1 cellular context compared by ENCODE assay signal in the genomic region with DNA sequence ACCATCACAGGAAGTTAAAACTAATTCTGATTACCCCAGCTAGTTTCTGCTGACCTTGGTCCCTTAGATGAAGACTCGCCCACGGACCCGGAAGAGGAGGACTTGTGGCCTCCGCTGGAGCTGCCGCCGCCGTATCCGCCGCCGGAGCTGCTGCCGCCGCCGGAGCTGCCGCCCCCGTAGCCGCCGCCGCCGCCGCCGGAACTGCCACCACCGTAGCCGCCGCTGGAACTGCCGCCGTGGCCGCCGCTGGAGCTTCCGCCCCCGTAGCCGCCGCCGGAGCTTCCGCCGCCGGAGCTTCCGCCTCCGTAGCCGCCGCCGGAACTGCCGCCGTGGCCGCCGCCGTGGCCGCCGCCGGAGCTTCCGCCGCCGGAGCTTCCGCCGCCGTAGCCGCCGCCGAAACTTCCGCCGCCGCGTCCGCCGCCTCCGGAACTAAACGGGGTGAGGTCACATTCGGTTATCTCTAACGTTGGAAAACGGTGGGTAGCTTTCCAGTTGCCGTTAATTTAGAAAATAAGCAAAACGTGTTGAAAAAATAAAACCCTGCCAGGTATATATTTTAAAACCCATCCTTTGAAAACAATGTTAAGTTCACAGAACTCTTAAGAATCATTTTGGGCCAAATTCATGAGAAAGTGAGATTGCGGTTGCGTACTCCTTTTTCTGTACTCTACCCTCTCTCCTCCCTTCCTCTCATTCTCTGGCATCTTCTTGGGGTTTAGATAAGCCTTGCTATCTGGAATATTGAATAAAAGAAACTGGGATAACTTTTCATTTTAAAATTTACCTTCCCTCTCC.
TF ChIP-seq lines count a peak whose summit lies in the region.

No MANE protein-coding gene starts in this region.

TF ChIP-seq in HCT116, 20 proteins besides CTCF, POLR2A, EP300 and RAD21 (continued from another document):
- TF ChIP-seq, protein P1, sequence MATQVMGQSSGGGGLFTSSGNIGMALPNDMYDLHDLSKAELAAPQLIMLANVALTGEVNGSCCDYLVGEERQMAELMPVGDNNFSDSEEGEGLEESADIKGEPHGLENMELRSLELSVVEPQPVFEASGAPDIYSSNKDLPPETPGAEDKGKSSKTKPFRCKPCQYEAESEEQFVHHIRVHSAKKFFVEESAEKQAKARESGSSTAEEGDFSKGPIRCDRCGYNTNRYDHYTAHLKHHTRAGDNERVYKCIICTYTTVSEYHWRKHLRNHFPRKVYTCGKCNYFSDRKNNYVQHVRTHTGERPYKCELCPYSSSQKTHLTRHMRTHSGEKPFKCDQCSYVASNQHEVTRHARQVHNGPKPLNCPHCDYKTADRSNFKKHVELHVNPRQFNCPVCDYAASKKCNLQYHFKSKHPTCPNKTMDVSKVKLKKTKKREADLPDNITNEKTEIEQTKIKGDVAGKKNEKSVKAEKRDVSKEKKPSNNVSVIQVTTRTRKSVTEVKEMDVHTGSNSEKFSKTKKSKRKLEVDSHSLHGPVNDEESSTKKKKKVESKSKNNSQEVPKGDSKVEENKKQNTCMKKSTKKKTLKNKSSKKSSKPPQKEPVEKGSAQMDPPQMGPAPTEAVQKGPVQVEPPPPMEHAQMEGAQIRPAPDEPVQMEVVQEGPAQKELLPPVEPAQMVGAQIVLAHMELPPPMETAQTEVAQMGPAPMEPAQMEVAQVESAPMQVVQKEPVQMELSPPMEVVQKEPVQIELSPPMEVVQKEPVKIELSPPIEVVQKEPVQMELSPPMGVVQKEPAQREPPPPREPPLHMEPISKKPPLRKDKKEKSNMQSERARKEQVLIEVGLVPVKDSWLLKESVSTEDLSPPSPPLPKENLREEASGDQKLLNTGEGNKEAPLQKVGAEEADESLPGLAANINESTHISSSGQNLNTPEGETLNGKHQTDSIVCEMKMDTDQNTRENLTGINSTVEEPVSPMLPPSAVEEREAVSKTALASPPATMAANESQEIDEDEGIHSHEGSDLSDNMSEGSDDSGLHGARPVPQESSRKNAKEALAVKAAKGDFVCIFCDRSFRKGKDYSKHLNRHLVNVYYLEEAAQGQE (IDR thresholded peaks at IDR 0.05; ENCODE audit: low read depth), result no peak
- no peak for TF ChIP-seq SRF (IDR thresholded peaks at IDR 0.05; ENCODE audit: low read depth)
- TF ChIP-seq YY1 (IDR thresholded peaks at IDR 0.05; ENCODE audit: extremely low read depth, insufficient replicate concordance, low read depth, low read length), result no peak
- TF ChIP-seq TCF7L2 (IDR thresholded peaks at IDR 0.05; ENCODE audit: borderline replicate concordance, extremely low read depth, insufficient read depth, insufficient read length), result no peak
- no peak for TF ChIP-seq EZH2phosphoT487 (IDR thresholded peaks at IDR 0.05; ENCODE audit: borderline replicate concordance)
- TF ChIP-seq CBX3 (IDR thresholded peaks at IDR 0.05; ENCODE audit: low read depth), result no peak
- TF ChIP-seq, protein P2, sequence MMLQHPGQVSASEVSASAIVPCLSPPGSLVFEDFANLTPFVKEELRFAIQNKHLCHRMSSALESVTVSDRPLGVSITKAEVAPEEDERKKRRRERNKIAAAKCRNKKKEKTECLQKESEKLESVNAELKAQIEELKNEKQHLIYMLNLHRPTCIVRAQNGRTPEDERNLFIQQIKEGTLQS (IDR thresholded peaks at IDR 0.05), result no peak
- peak; percentile 48; the same call in 1 of the 2 replicates for TF ChIP-seq ELF1 (IDR thresholded peaks at IDR 0.05; ENCODE audit: borderline replicate concordance, low read depth)
- peak; percentile 64 for TF ChIP-seq POLR2AphosphoS5 (IDR thresholded peaks at IDR 0.05; ENCODE audit: low read depth, low read length)
- no peak for TF ChIP-seq ZFX (IDR thresholded peaks at IDR 0.05)
- TF ChIP-seq, protein P3, sequence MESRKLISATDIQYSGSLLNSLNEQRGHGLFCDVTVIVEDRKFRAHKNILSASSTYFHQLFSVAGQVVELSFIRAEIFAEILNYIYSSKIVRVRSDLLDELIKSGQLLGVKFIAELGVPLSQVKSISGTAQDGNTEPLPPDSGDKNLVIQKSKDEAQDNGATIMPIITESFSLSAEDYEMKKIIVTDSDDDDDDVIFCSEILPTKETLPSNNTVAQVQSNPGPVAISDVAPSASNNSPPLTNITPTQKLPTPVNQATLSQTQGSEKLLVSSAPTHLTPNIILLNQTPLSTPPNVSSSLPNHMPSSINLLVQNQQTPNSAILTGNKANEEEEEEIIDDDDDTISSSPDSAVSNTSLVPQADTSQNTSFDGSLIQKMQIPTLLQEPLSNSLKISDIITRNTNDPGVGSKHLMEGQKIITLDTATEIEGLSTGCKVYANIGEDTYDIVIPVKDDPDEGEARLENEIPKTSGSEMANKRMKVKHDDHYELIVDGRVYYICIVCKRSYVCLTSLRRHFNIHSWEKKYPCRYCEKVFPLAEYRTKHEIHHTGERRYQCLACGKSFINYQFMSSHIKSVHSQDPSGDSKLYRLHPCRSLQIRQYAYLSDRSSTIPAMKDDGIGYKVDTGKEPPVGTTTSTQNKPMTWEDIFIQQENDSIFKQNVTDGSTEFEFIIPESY (IDR thresholded peaks at IDR 0.05; ENCODE audit: extremely low read depth, insufficient replicate concordance, low read length), result no peak
TF ChIP-seq in HCT116: peak in this region for 4.
